Comparison of ENCODE assay signal across 8 cellular contexts in the genomic region with DNA sequence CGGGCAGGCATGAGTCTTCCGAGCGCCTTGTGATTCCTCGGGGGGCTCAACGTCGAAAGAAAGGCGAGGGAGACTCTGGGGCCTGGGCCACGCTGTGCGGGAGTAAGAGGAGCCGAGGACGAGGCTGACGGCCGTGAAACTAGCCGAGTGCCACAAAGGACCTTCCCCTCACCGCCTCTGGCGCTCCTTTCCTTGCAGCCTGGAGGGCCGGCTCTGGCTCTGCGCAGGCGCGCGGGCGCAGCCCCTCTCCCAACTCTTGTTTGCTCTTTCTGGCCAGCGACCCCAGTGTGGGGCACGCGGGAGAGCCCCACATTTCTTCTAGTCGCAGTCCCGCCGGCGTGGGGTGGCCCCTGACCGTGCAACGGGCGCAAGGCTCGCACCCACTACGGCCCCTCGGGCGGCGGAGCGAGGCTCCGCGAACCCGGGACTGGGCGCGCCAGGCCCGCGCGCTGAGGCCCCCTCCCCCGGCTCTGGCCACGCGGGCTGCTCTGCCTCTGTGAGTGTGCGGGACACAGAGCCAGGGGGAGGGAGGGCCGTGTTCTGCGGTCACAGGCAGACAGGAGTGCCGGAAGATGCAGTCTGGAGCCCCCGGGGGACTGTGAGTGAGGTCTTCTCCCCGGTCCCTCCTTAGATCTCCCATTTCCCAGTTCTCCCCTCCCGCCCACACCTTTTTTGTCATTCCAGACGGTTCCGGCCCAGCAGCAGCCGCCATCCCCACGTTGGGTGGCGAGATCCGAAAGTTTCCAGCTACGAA. TPM values are rescaled to one million over a fixed set of nuclear protein-coding genes. Genes with fewer than 3 reads are reported as not detected.
DNase-seq lines count a peak whose midpoint lies in the region; TF ChIP-seq lines count a peak whose summit lies in the region.

No MANE protein-coding gene starts in this region.

- TF ChIP-seq CTCF in dorsolateral prefrontal cortex (IDR thresholded peaks at IDR 0.05 in 54 of 56, conservative IDR thresholded peaks at IDR 0.05 in 2 of 56; ENCODE audit: low read depth in 1 of 56, partially characterized antibody in 56 of 56), result peak in 2 of 56 donors; percentile 3 to 4
- no peak for TF ChIP-seq CTCF in lower leg skin (IDR thresholded peaks at IDR 0.05)

- TF ChIP-seq POLR2A in lower leg skin (IDR thresholded peaks at IDR 0.05), result no peak

- peak; percentile 60 for DNase-seq in SIG-M5 treated with dmso at 0.1 percent for 504 hours (lab: John Stamatoyannopoulos, UW; ENCODE audit: unreplicated experiment)
- DNase-seq in SIG-M5 (lab: John Stamatoyannopoulos, UW), result no peak
- DNase-seq in NCI-H510A treated with DMSO at 0.1 percent for 48 hours (lab: John Stamatoyannopoulos, UW), result peak; percentile 45
- DNase-seq in activated CD4-positive, alpha-beta T cell treated with anti-CD3 and anti-CD28 coated beads, Interleukin-2, amount 50 U/mL, for 24 hours (ENCODE audit: low read depth in 1 of 2, low spot score in 1 of 2), result peak; percentile 48 to 52
- DNase-seq in dorsolateral prefrontal cortex, result peak in 9 of 10 donors; percentile 54 to 78 (median 68)
- peak; percentile 63 to 94 for DNase-seq in lower leg skin (ENCODE audit: low spot score in 2 of 2)
- peak; percentile 46 to 60 for DNase-seq in stimulated activated CD4-positive, alpha-beta T cell treated with anti-CD3 and anti-CD28 coated beads, Interleukin-4, amount 100 ng/mL, for 4 hours
- DNase-seq in iPS-NIHi11 (ENCODE audit: low spot score), result no peak

- H3K27me3 ChIP-seq in dorsolateral prefrontal cortex, result no peaks in the 10 kb centered on the region

- 1% methylated on average over 14 to 59 of the region's 63 CpGs for WGBS in lower leg skin, 2 donors

- intact Hi-C loops in dorsolateral prefrontal cortex (cut with DNase I) (loop anchor here (1.0 to 5.0 kb wide), 6 partner anchors 21 to 70 kb away; partner anchors contain the start of genes PHF5A (in 2 of the 2) and ACO2 (in 1 of the 2)), lower leg skin (cut with DNase I; ENCODE audit: low total_unique reads) (no loop called here)

- peak overlapping the region; percentile 71 to 100 (median 98) for H3K4me3 ChIP-seq in dorsolateral prefrontal cortex
- peak overlapping the region; percentile 97 for H3K4me3 ChIP-seq in lower leg skin (ENCODE audit: low read depth, poor library complexity, severe bottlenecking)

- peak overlapping the region; percentile 97 to 100 (median 100) for H3K27ac ChIP-seq in dorsolateral prefrontal cortex

RNA-seq across cellular contexts. Expression of gene TOB2, which starts 1.0 kb away (rescaled TPM):
- 100 to 1,000 TPM in 4 of 120 experiments, 10 to 100 TPM in 116; 33.6 to 113 (median 52.3) TPM for total RNA-seq in dorsolateral prefrontal cortex
- 10 to 100 TPM; 31.5 to 45.9 (median 37.9) TPM for total RNA-seq in lower leg skin

RNA-seq across cellular contexts. Expression of gene PHF5A, which starts 20.9 kb away (rescaled TPM):
- total RNA-seq in dorsolateral prefrontal cortex (10 to 100 TPM; 10.3 to 36.8 (median 22.3) TPM), lower leg skin (10 to 100 TPM; 44.1 to 51.9 (median 45.4) TPM)

RNA-seq across cellular contexts. Expression of gene ACO2, which starts 21.3 kb away (rescaled TPM):
- total RNA-seq in dorsolateral prefrontal cortex, result 100 to 1,000 TPM; 173 to 339 (median 261) TPM
- 100 to 1,000 TPM in 1 of 4 donors, 10 to 100 TPM in 3; 64.0 to 103 (median 83.1) TPM for total RNA-seq in lower leg skin

Comparison
In these comparisons a context has a peak if more than half of its experiments do, and no peak if none do; other contexts are left out.
1. DNase-seq: peak in SIG-M5 treated with dmso at 0.1 percent for 504 hours (single experiment), NCI-H510A treated with DMSO at 0.1 percent for 48 hours (single experiment), activated CD4-positive, alpha-beta T cell treated with anti-CD3 and anti-CD28 coated beads, Interleukin-2, amount 50 U/mL, for 24 hours (2 of 2), dorsolateral prefrontal cortex (9 of 10), lower leg skin (2 of 2) and stimulated activated CD4-positive, alpha-beta T cell treated with anti-CD3 and anti-CD28 coated beads, Interleukin-4, amount 100 ng/mL, for 4 hours (2 of 2); none in SIG-M5 (single experiment) and iPS-NIHi11 (single experiment).